ENCODE assay signal across 8 cellular contexts in genomic region chr14:32417956-32418552, GRCh38.
DNase-seq lines count a peak whose midpoint lies in the region; TF ChIP-seq lines count a peak whose summit lies in the region.
"Had no signal": no experiment of that assay in that cellular context is flagged by ENCODE, and none has a peak within 500 bp of the region (broad histone marks: within the 10 kb centered on the region; RNA-seq: fewer than 3 reads in every experiment).

No MANE protein-coding gene starts in this region.

- H3K4me2 ChIP-seq in smooth muscle cell = peak overlapping the region; percentile 39

- H3K27ac ChIP-seq in SJSA1 (peak overlapping the region; percentile 81), smooth muscle cell (ENCODE audit: low read depth) (peak overlapping the region; percentile 39)

- peak; percentile 73 for DNase-seq in HT-29 (ENCODE audit: low spot score)
- peak; percentile 77 to 88 for DNase-seq in SJSA1 (ENCODE audit: low read depth in 1 of 2, low spot score in 2 of 2)
- peak; percentile 79 for DNase-seq in glomerular endothelial cell (ENCODE audit: extremely low read depth, low read depth, low spot score)
- DNase-seq in smooth muscle cell (lab: John Stamatoyannopoulos, UW; ENCODE audit: unreplicated experiment) = no peak
- DNase-seq in SIG-M5 treated with dmso at 0.1 percent for 504 hours (lab: John Stamatoyannopoulos, UW; ENCODE audit: unreplicated experiment) = no peak
- no peak for DNase-seq in Ammon's horn (ENCODE audit: low spot score)
- DNase-seq in D341Med (ENCODE audit: low spot score) = no peak
- DNase-seq: stimulated activated CD4-positive, alpha-beta T cell treated with anti-CD3 and anti-CD28 coated beads, Interleukin-12 subunit alpha, Interleukin-12 subunit beta, amount 100 ng/mL, for 4 hours had no signal

- no peak overlapping the region for H3K4me3 ChIP-seq in SJSA1
- H3K4me3 ChIP-seq in smooth muscle cell = no peak overlapping the region

- H3K4me1 ChIP-seq in SJSA1 (replicated peaks) (peaks cover 32% of the 10 kb centered on the region), smooth muscle cell (ENCODE audit: low read depth) (peaks cover 13% of the 10 kb centered on the region)

- WGBS in smooth muscle cell (ENCODE audit: low lambda C conversion rate) = 43% methylated on average over 4 of the region's 4 CpGs

- no peaks in the 10 kb centered on the region for H4K20me1 ChIP-seq in smooth muscle cell (ENCODE audit: low read depth)

- H3K36me3 ChIP-seq in SJSA1 (no peaks in the 10 kb centered on the region), smooth muscle cell (ENCODE audit: low read depth) (no peaks in the 10 kb centered on the region)

- H3K27me3 ChIP-seq in SJSA1 (replicated peaks) = no peaks in the 10 kb centered on the region
- H3K27me3 ChIP-seq in smooth muscle cell (ENCODE audit: low read depth) = no peaks in the 10 kb centered on the region

- H3K9ac ChIP-seq in smooth muscle cell (ENCODE audit: low read depth) = no peak overlapping the region

- no peak overlapping the region for H2AFZ ChIP-seq in smooth muscle cell (ENCODE audit: low read depth)

- H3K9me3 ChIP-seq in SJSA1 (replicated peaks) = no peaks in the 10 kb centered on the region
- H3K9me3 ChIP-seq in smooth muscle cell (replicated peaks; ENCODE audit: low read depth) = no peaks in the 10 kb centered on the region

- no peak for TF ChIP-seq CTCF in smooth muscle cell (IDR thresholded peaks at IDR 0.05; ENCODE audit: borderline replicate concordance, insufficient read depth, poor library complexity, severe bottlenecking)

- no peaks in the 10 kb centered on the region for H3K79me2 ChIP-seq in smooth muscle cell (ENCODE audit: low read depth)

- no peaks in the 10 kb centered on the region for H3F3A ChIP-seq in smooth muscle cell (ENCODE audit: low read depth)

Comparison
In these comparisons a context has a peak if more than half of its experiments do, and no peak if none do; other contexts are left out.
1. DNase-seq: peak in HT-29 (single experiment), SJSA1 (2 of 2) and glomerular endothelial cell (single experiment); none in smooth muscle cell (single experiment), SIG-M5 treated with dmso at 0.1 percent for 504 hours (single experiment), Ammon's horn (single experiment) and D341Med (single experiment).